Comparison of ENCODE assay signal across 25 cellular contexts in the genomic region with DNA sequence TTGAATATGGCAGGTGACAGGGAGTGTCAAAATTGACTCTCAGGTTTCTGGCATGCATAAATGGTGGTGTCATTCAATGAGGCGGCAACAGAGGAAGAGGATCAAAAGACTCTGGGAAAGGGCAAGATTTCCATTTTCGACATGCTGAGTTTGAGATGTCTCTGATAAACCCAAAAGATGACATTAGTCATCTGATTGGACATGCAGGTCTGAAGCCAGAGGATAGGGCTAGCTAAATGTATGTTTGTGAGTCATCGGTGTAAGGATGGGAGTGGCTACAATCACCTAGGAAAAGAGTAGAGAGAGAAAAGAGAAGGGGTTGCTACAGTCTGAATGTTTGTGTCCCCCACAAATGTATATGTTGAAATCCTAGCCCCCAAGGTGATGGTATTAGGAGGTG.
DNase-seq lines count a peak whose midpoint lies in the region; ATAC-seq, FAIRE-seq and TF ChIP-seq lines count a peak whose summit lies in the region.
"Had no signal": no experiment of that assay in that cellular context is flagged by ENCODE, and none has a peak within 500 bp of the region (broad histone marks: within the 10 kb centered on the region; RNA-seq: fewer than 3 reads in every experiment).

No MANE protein-coding gene starts in this region.

- ATAC-seq in K562 (no peak), foreskin keratinocyte (peak; percentile 82), HG02884 (IDR thresholded peaks at IDR 0.05; ENCODE audit: unreplicated experiment) (no peak)
- no peak for ATAC-seq in stimulated activated effector memory CD8-positive, alpha-beta T cell treated with anti-CD3 and anti-CD28 coated beads, Interleukin-12 subunit alpha, Interleukin-12 subunit beta, amount 100 ng/mL, for 72 hours
- ATAC-seq: GM23338, Panc1, Right ventricle myocardium inferior, SK-N-SH treated with all-trans-retinoic acid at 6 μM for 48 hours had no signal

- no peaks in the 10 kb centered on the region for H3K27me3 ChIP-seq in K562 (ENCODE audit: control insufficient read depth in 2 of 2, insufficient read depth in 2 of 2, low read length in 2 of 2)
- no peaks in the 10 kb centered on the region for H3K27me3 ChIP-seq in foreskin keratinocyte
- H3K27me3 ChIP-seq in H7 (ENCODE audit: control insufficient read depth, insufficient read depth, low read length) = no peaks in the 10 kb centered on the region
- no peaks in the 10 kb centered on the region for H3K27me3 ChIP-seq in BE2C
- H3K27me3 ChIP-seq: BLaER1, SJCRH30 had no signal

- TF ChIP-seq RAD21 in K562 (CRISPR knock-in tag; conservative IDR thresholded peaks at IDR 0.05 in 1 of 2, IDR thresholded peaks at IDR 0.05 in 1 of 2) = no peak

- H3K4me2 ChIP-seq in K562 (ENCODE audit: insufficient read depth, low read length) = no peak overlapping the region
- H3K4me2 ChIP-seq: BLaER1, GM23338 had no signal

- H3K4me3 ChIP-seq in K562 (no peak overlapping the region), H7 (ENCODE audit: insufficient read depth, low read depth, low read length) (no peak overlapping the region), BE2C (ENCODE audit: low read depth, low read length) (no peak overlapping the region)
- H3K4me3 ChIP-seq: BLaER1, GM23338, HAP-1, SJCRH30 had no signal

- no peaks in the 10 kb centered on the region for H3K36me3 Mint-ChIP-seq in stimulated activated effector memory CD8-positive, alpha-beta T cell treated with anti-CD3 and anti-CD28 coated beads, Interleukin-12 subunit alpha, Interleukin-12 subunit beta, amount 100 ng/mL, for 72 hours

- WGBS in K562 (ENCODE audit: insufficient coverage, low coverage, missing lambda C conversion rate) = 27% methylated on average over 3 of the region's 3 CpGs

- no peak overlapping the region for H3K27ac ChIP-seq in K562 (ENCODE audit: extremely low read depth, low read depth, low read length)
- no peak overlapping the region for H3K27ac ChIP-seq in foreskin keratinocyte
- H3K27ac ChIP-seq: BLaER1, SJCRH30 had no signal

- no peak overlapping the region for H3K4me3 Mint-ChIP-seq in stimulated activated effector memory CD8-positive, alpha-beta T cell treated with anti-CD3 and anti-CD28 coated beads, Interleukin-12 subunit alpha, Interleukin-12 subunit beta, amount 100 ng/mL, for 72 hours
- H3K4me3 Mint-ChIP-seq: CD4-positive, alpha-beta T cell; GM23338; HFFc6; IgD-negative memory B cell had no signal

- TF ChIP-seq CTCF in K562 (IDR thresholded peaks at IDR 0.05 in 2 of 3, conservative IDR thresholded peaks at IDR 0.05 in 1 of 3; ENCODE audit: insufficient read depth in 2 of 3, low read depth in 1 of 3, low read length in 3 of 3) (no peak), foreskin keratinocyte (conservative IDR thresholded peaks at IDR 0.05) (no peak), BE2C (IDR thresholded peaks at IDR 0.05; ENCODE audit: low read depth, low read length) (no peak)

- H3K4me1 ChIP-seq in K562 (replicated peaks in 1 of 2; ENCODE audit: control insufficient read depth in 2 of 2, insufficient read depth in 2 of 2, low read length in 2 of 2) = peaks cover 0 to 7% of the 10 kb centered on the region in 2 experiments; a peak in 2 of 5 replicates
- peaks cover 19% of the 10 kb centered on the region for H3K4me1 ChIP-seq in foreskin keratinocyte
- no peaks in the 10 kb centered on the region for H3K4me1 ChIP-seq in BE2C
- H3K4me1 ChIP-seq: BLaER1, HAP-1, SJCRH30 had no signal

- peak; percentile 40 for DNase-seq in ELR (ENCODE audit: low read depth)
- DNase-seq in M059J (ENCODE audit: low read depth) = peak; percentile 21
- peak in 2 of 4 experiments; percentile 10 for DNase-seq in K562 (ENCODE audit: extremely low read depth in 1 of 4, low spot score in 3 of 4)
- peak in 1 of 2 donors; percentile 60 for DNase-seq in foreskin keratinocyte
- DNase-seq in stimulated activated effector memory CD8-positive, alpha-beta T cell treated with anti-CD3 and anti-CD28 coated beads, Interleukin-12 subunit alpha, Interleukin-12 subunit beta, amount 100 ng/mL, for 72 hours (ENCODE audit: low spot score in 2 of 2) = no peak
- no peak for DNase-seq in H7
- DNase-seq in BE2C = no peak
- DNase-seq: CD4-positive, alpha-beta T cell; DMS53; HFFc6; NCI-H1105 treated with DMSO at 0.1 percent for 48 hours; NCI-H2029; NCI-H226; NCI-H510A; NCI-H69; SJCRH30 had no signal

- in situ Hi-C loops in K562 (cut with MboI) = no loop called here

- H3K27ac Mint-ChIP-seq in stimulated activated effector memory CD8-positive, alpha-beta T cell treated with anti-CD3 and anti-CD28 coated beads, Interleukin-12 subunit alpha, Interleukin-12 subunit beta, amount 100 ng/mL, for 72 hours = no peak overlapping the region
- H3K27ac Mint-ChIP-seq: CD4-positive, alpha-beta T cell; GM23338; HFFc6; IgD-negative memory B cell had no signal

- intact Hi-C loops in K562 (cut with micrococcal nuclease) = no loop called here

- no peaks in the 10 kb centered on the region for H4K20me1 ChIP-seq in K562 (replicated peaks; ENCODE audit: control insufficient read depth, insufficient read depth, low read length)
- H4K20me1 ChIP-seq: BLaER1 had no signal

- H3K9me1 ChIP-seq in K562 (ENCODE audit: control insufficient read depth, insufficient read depth, low read length) = no peaks in the 10 kb centered on the region

- H3K36me3 ChIP-seq in K562 (ENCODE audit: control insufficient read depth, insufficient read depth, low read length) (no peaks in the 10 kb centered on the region), H7 (replicated peaks; ENCODE audit: control insufficient read depth, insufficient read depth, low read length) (no peaks in the 10 kb centered on the region), BE2C (no peaks in the 10 kb centered on the region)
- H3K36me3 ChIP-seq: HAP-1, SJCRH30 had no signal

- no peaks in the 10 kb centered on the region for H3K79me2 ChIP-seq in K562 (ENCODE audit: control insufficient read depth, insufficient read depth, low read length)

- H3K4me1 Mint-ChIP-seq in stimulated activated effector memory CD8-positive, alpha-beta T cell treated with anti-CD3 and anti-CD28 coated beads, Interleukin-12 subunit alpha, Interleukin-12 subunit beta, amount 100 ng/mL, for 72 hours = peaks cover 23% of the 10 kb centered on the region
- H3K4me1 Mint-ChIP-seq: GM23338 had no signal

- H3K9me3 Mint-ChIP-seq in stimulated activated effector memory CD8-positive, alpha-beta T cell treated with anti-CD3 and anti-CD28 coated beads, Interleukin-12 subunit alpha, Interleukin-12 subunit beta, amount 100 ng/mL, for 72 hours = no peaks in the 10 kb centered on the region
- H3K9me3 Mint-ChIP-seq: CD4-positive, alpha-beta T cell; GM23338; HFFc6 had no signal

- POLR2A ChIA-PET in K562 (lab: Yijun Ruan, JAX) = interaction anchor here (0.6 to 0.7 kb wide), 2 partner anchors 11 to 45 kb away, joined by 3 read pairs; no protein-coding TSS in a partner anchor

- no peaks in the 10 kb centered on the region for H3K9me3 ChIP-seq in K562 (replicated peaks; ENCODE audit: control insufficient read depth, insufficient read depth, low read depth, low read length)
- no peaks in the 10 kb centered on the region for H3K9me3 ChIP-seq in BE2C
- H3K9me3 ChIP-seq: BLaER1, HAP-1, SJCRH30 had no signal

- TF ChIP-seq EP300 in K562 (IDR thresholded peaks at IDR 0.05; ENCODE audit: low read length) = no peak

- H3K9ac ChIP-seq in K562 (ENCODE audit: insufficient read depth in 1 of 2, low read depth in 2 of 2, low read length in 2 of 2) = no peak overlapping the region
- H3K9ac ChIP-seq: BLaER1 had no signal

- BruUV-seq in K562 (replicated peaks; lab: Mats Ljungman, UMichigan) = no TSS peak

- FAIRE-seq in K562 (lab: Jason Lieb, UNC) = no peak
- FAIRE-seq: G401.6 had no signal

- CTCF ChIA-PET in K562 (lab: Yijun Ruan, JAX; ENCODE audit: low intra/inter-chr PET ratio) = no interaction called here

- H2AFZ ChIP-seq in K562 (ENCODE audit: low read depth, low read length) = no peak overlapping the region
- H2AFZ ChIP-seq: GM23338 had no signal

- no peak for TF ChIP-seq POLR2A in K562 (conservative IDR thresholded peaks at IDR 0.05)

TF ChIP-seq in K562, 482 proteins besides CTCF, POLR2A, EP300 and RAD21 (continues in another document):
- TF ChIP-seq TCF7L2 (IDR thresholded peaks at IDR 0.05; ENCODE audit: low read depth, low read length) (no peak), MIER1 (IDR thresholded peaks at IDR 0.05; ENCODE audit: low read depth) (no peak), ZNF57 (CRISPR knock-in tag; IDR thresholded peaks at IDR 0.05) (no peak), ARHGAP35 (IDR thresholded peaks at IDR 0.05; ENCODE audit: partially characterized antibody) (no peak), CEBPB (tag; IDR thresholded peaks at IDR 0.05) (0 out of 2 replicates have a peak, but pooled peaks have one; percentile 2), ZZZ3 (IDR thresholded peaks at IDR 0.05) (no peak), EWSR1 (IDR thresholded peaks at IDR 0.05; ENCODE audit: borderline replicate concordance, low read depth, partially characterized antibody) (no peak), OTX1 (CRISPR knock-in tag; IDR thresholded peaks at IDR 0.05) (no peak), ZNF232 (CRISPR knock-in tag; IDR thresholded peaks at IDR 0.05) (no peak), MCM3 (IDR thresholded peaks at IDR 0.05) (no peak), RBM14 (IDR thresholded peaks at IDR 0.05; ENCODE audit: borderline replicate concordance, insufficient read depth, low read depth, low read length) (no peak), NCOA4 (IDR thresholded peaks at IDR 0.05; ENCODE audit: partially characterized antibody) (no peak), FOSL1 (tag; conservative IDR thresholded peaks at IDR 0.05) (peak; percentile 88), ZNF124 (CRISPR knock-in tag; IDR thresholded peaks at IDR 0.05) (no peak)
- TF ChIP-seq, protein P1, sequence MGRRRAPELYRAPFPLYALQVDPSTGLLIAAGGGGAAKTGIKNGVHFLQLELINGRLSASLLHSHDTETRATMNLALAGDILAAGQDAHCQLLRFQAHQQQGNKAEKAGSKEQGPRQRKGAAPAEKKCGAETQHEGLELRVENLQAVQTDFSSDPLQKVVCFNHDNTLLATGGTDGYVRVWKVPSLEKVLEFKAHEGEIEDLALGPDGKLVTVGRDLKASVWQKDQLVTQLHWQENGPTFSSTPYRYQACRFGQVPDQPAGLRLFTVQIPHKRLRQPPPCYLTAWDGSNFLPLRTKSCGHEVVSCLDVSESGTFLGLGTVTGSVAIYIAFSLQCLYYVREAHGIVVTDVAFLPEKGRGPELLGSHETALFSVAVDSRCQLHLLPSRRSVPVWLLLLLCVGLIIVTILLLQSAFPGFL (CRISPR knock-in tag; IDR thresholded peaks at IDR 0.05) = no peak
- TF ChIP-seq, protein P2, sequence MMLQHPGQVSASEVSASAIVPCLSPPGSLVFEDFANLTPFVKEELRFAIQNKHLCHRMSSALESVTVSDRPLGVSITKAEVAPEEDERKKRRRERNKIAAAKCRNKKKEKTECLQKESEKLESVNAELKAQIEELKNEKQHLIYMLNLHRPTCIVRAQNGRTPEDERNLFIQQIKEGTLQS (IDR thresholded peaks at IDR 0.05) = peak; percentile 59
- TF ChIP-seq, protein P2 (CRISPR knock-in tag; conservative IDR thresholded peaks at IDR 0.05) = no peak

Comparison
In these comparisons a context has a peak if more than half of its experiments do, and no peak if none do; other contexts are left out.
1. DNase-seq: peak in ELR (single experiment) and M059J (single experiment); none in stimulated activated effector memory CD8-positive, alpha-beta T cell treated with anti-CD3 and anti-CD28 coated beads, Interleukin-12 subunit alpha, Interleukin-12 subunit beta, amount 100 ng/mL, for 72 hours (0 of 2), H7 (single experiment) and BE2C (single experiment).